Comparison of ENCODE assay signal across 1 cellular context in genomic region chr1:28886731-28887417, GRCh38.
A peak's percentile ranks its signal among the peaks of the same experiment; 100 is the strongest.
TF ChIP-seq lines count a peak whose summit lies in the region.

No MANE protein-coding gene starts in this region.

TF ChIP-seq in K562, 482 proteins besides CTCF, POLR2A, EP300 and RAD21 (continued from another document and continues in another):
- TF ChIP-seq ZNF407 (IDR thresholded peaks at IDR 0.05; ENCODE audit: low read depth): no peak
- TF ChIP-seq FOSL1 (tag; conservative IDR thresholded peaks at IDR 0.05): no peak; the same call in 1 of the 2 replicates
- TF ChIP-seq TAF7 (tag; IDR thresholded peaks at IDR 0.05): 0 out of 2 replicates have a peak, but pooled peaks have one; percentile 24
- peak; percentile 17; the same call in 1 of the 2 replicates for TF ChIP-seq SIN3B (IDR thresholded peaks at IDR 0.05; ENCODE audit: low read depth)
- TF ChIP-seq HDAC8 (tag; IDR thresholded peaks at IDR 0.05): peak; percentile 70
- no peak for TF ChIP-seq RFX1 (IDR thresholded peaks at IDR 0.05)
- no peak for TF ChIP-seq MAFF (IDR thresholded peaks at IDR 0.05; ENCODE audit: low read length)
- TF ChIP-seq SIN3A (IDR thresholded peaks at IDR 0.05; ENCODE audit: borderline replicate concordance in 2 of 2, control insufficient read depth in 1 of 2, low read depth in 2 of 2, low read length in 2 of 2): peak in 1 of 2 experiments; percentile 60; a peak in 2 of 4 replicates
- peak; percentile 16; the same call in 1 of the 2 replicates for TF ChIP-seq ZNF239 (CRISPR knock-in tag; IDR thresholded peaks at IDR 0.05)
- peak; percentile 82 for TF ChIP-seq EP400 (IDR thresholded peaks at IDR 0.05)
- TF ChIP-seq GATAD2B (IDR thresholded peaks at IDR 0.05; ENCODE audit: borderline replicate concordance): no peak; the same call in 1 of the 2 replicates
- TF ChIP-seq TFAM (CRISPR knock-in tag; conservative IDR thresholded peaks at IDR 0.05): no peak
- peak; percentile 50 for TF ChIP-seq PRDM10 (IDR thresholded peaks at IDR 0.05; ENCODE audit: partially characterized antibody)
- TF ChIP-seq E2F6 (IDR thresholded peaks at IDR 0.05; ENCODE audit: borderline replicate concordance in 1 of 2, extremely low read depth in 1 of 2, insufficient read depth in 1 of 2, insufficient read length in 1 of 2, low read depth in 1 of 2, low read length in 1 of 2, poor library complexity in 1 of 2, severe bottlenecking in 1 of 2): peak; percentile 70 to 82
- TF ChIP-seq ETV6 (IDR thresholded peaks at IDR 0.05; ENCODE audit: borderline replicate concordance in 1 of 2, low read depth in 2 of 2, low read length in 1 of 2): 0 out of 4 replicates have a peak, but pooled peaks of 1 of the 2 experiments have one; percentile 38
- TF ChIP-seq ETV6 (CRISPR knock-in tag; IDR thresholded peaks at IDR 0.05; ENCODE audit: borderline replicate concordance): no peak
- no peak for TF ChIP-seq ZNF696 (CRISPR knock-in tag; conservative IDR thresholded peaks at IDR 0.05)
- TF ChIP-seq ZNF740 (CRISPR knock-in tag; IDR thresholded peaks at IDR 0.05): 0 out of 2 replicates have a peak, but pooled peaks have one; percentile 41
- no peak for TF ChIP-seq ZNF740 (tag; IDR thresholded peaks at IDR 0.05)
- no peak for TF ChIP-seq NR2C2 (CRISPR knock-in tag; IDR thresholded peaks at IDR 0.05)
- peak; percentile 79 for TF ChIP-seq NR2C2 (tag; IDR thresholded peaks at IDR 0.05)
- no peak for TF ChIP-seq NFRKB (IDR thresholded peaks at IDR 0.05; ENCODE audit: low read depth)
- peak; percentile 54; the same call in 1 of the 2 replicates for TF ChIP-seq ATF2 (CRISPR knock-in tag; IDR thresholded peaks at IDR 0.05)
- TF ChIP-seq ZNF551 (CRISPR knock-in tag; IDR thresholded peaks at IDR 0.05): no peak
- TF ChIP-seq HLTF (IDR thresholded peaks at IDR 0.05): 0 out of 2 replicates have a peak, but pooled peaks have one; percentile 13
- peak; percentile 32 for TF ChIP-seq ASH1L (IDR thresholded peaks at IDR 0.05; ENCODE audit: borderline replicate concordance, low read depth, partially characterized antibody)
- no peak for TF ChIP-seq HDAC6 (IDR thresholded peaks at IDR 0.05; ENCODE audit: low read depth, low read length)
- 0 out of 2 replicates have a peak, but pooled peaks have one; percentile 20 for TF ChIP-seq KAT7 (CRISPR knock-in tag; IDR thresholded peaks at IDR 0.05; ENCODE audit: borderline replicate concordance)
- peak; percentile 89 for TF ChIP-seq NFYB (IDR thresholded peaks at IDR 0.05; ENCODE audit: extremely low read depth, insufficient read length)
- TF ChIP-seq ARHGAP35 (IDR thresholded peaks at IDR 0.05; ENCODE audit: partially characterized antibody): no peak
- no peak; the same call in 1 of the 2 replicates for TF ChIP-seq ZNF41 (CRISPR knock-in tag; conservative IDR thresholded peaks at IDR 0.05)
- no peak for TF ChIP-seq RBM15 (IDR thresholded peaks at IDR 0.05; ENCODE audit: insufficient read depth, low read length)
- no peak for TF ChIP-seq MCM2 (IDR thresholded peaks at IDR 0.05; ENCODE audit: low read depth)
- TF ChIP-seq NFE2 (IDR thresholded peaks at IDR 0.05; ENCODE audit: low read depth): peak; percentile 12; the same call in 1 of the 2 replicates
- peak; percentile 80; the same call in 1 of the 2 replicates for TF ChIP-seq MBD2 (IDR thresholded peaks at IDR 0.05; ENCODE audit: borderline replicate concordance, low read depth)
- TF ChIP-seq BACH1 (tag; IDR thresholded peaks at IDR 0.05): peak; percentile 38; the same call in 1 of the 2 replicates
- peak; percentile 75 for TF ChIP-seq CXXC5 (CRISPR knock-in tag; IDR thresholded peaks at IDR 0.05)
- peak; percentile 85 for TF ChIP-seq ZBTB12 (CRISPR knock-in tag; IDR thresholded peaks at IDR 0.05)
- TF ChIP-seq SMAD4 (CRISPR knock-in tag; conservative IDR thresholded peaks at IDR 0.05): peak; percentile 88
- 0 out of 2 replicates have a peak, but pooled peaks have one; percentile 42 for TF ChIP-seq TGIF2 (CRISPR knock-in tag; IDR thresholded peaks at IDR 0.05)
- TF ChIP-seq ZNF584 (CRISPR knock-in tag; IDR thresholded peaks at IDR 0.05; ENCODE audit: low read depth): peak; percentile 82; the same call in 1 of the 2 replicates
- TF ChIP-seq ZBTB17 (CRISPR knock-in tag; IDR thresholded peaks at IDR 0.05): peak; percentile 85; the same call in 1 of the 2 replicates
- TF ChIP-seq RNF219 (CRISPR knock-in tag; IDR thresholded peaks at IDR 0.05): 0 out of 2 replicates have a peak, but pooled peaks have one; percentile 66
- TF ChIP-seq ARNT (IDR thresholded peaks at IDR 0.05): no peak
- no peak for TF ChIP-seq ZNF77 (CRISPR knock-in tag; IDR thresholded peaks at IDR 0.05)
- peak; percentile 78; the same call in 1 of the 2 replicates for TF ChIP-seq MAX (CRISPR knock-in tag; IDR thresholded peaks at IDR 0.05)
- peak; percentile 88 for TF ChIP-seq MTA3 (IDR thresholded peaks at IDR 0.05; ENCODE audit: borderline replicate concordance)
- peak; percentile 29; the same call in 1 of the 2 replicates for TF ChIP-seq GABPA (tag; conservative IDR thresholded peaks at IDR 0.05; ENCODE audit: low read depth)
